ENCODE assay signal across 8 cellular contexts in the genomic region with DNA sequence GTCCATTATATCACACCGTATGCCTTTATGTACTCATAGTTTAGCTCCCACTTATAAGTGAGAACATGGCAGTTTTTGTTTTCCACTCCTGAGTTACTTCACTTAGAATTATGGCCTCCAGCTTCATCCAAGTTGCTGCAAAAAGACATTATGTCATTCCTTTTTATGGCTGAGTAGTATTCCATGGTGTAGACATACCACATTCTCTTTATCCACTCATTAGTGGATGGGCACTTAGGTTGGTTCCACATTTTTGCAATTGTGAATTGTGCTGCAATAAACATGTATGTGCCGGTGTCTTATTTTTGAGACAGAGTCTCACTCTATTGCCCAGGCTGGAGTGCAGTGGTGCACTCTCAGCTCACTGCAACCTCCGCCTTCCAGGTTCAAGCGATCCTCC.
"Had no signal": no experiment of that assay in that cellular context is flagged by ENCODE, and none has a peak within 500 bp of the region (broad histone marks: within the 10 kb centered on the region; RNA-seq: fewer than 3 reads in every experiment).

No MANE protein-coding gene starts in this region.

- FAIRE-seq: G401.6, GM12878, GM12891, GM12892, GM18507, GM19239 had no signal

- H3K4me3 ChIP-seq: GM12878 had no signal

- ATAC-seq: GM12878 had no signal

- DNase-seq: GDM1, GF-D8 had no signal
